ENCODE assay signal across 12 cellular contexts in the genomic region with DNA sequence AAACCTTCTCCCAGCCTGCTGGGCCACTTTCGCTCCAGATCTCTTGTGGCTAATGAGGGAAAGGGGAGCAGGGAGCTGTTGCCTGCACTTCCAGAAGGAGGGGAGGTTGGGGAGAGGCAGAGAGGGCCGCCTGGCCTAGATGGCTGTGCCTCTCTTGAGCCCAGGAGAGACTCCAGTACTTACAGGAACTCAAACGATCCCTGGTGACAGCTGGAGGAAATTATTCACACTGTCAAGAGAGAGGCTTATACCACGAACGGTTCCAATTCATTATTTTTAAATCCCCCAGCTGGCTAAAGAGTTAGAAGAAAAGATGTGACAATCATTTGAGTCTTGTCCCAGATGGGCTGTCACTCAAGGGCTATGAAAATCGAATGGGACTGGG.
DNase-seq lines count a peak whose midpoint lies in the region; ATAC-seq and TF ChIP-seq lines count a peak whose summit lies in the region.
"Had no signal": no experiment of that assay in that cellular context is flagged by ENCODE, and none has a peak within 500 bp of the region (broad histone marks: within the 10 kb centered on the region; RNA-seq: fewer than 3 reads in every experiment).

No MANE protein-coding gene starts in this region.

- no peak for TF ChIP-seq CTCF in thyroid gland (IDR thresholded peaks at IDR 0.05)

- H2BK120ac ChIP-seq in mesenchymal stem cell (ENCODE audit: low read depth, low read length) = no peak overlapping the region

- no peak overlapping the region for H3K23ac ChIP-seq in mesenchymal stem cell (ENCODE audit: low read length in 2 of 2)

- TF ChIP-seq POLR2A in thyroid gland (IDR thresholded peaks at IDR 0.05) = no peak

- peaks cover 18% of the 10 kb centered on the region for H3K4me1 ChIP-seq in mesenchymal stem cell (ENCODE audit: control insufficient read depth, insufficient read depth, low read depth, low read length)
- peaks cover 0 to 24% of the 10 kb centered on the region in 2 donors for H3K4me1 ChIP-seq in thyroid gland

- H2AK5ac ChIP-seq in mesenchymal stem cell (ENCODE audit: low read length, severe bottlenecking) = no peak overlapping the region

- intact Hi-C loops in thyroid gland (cut with DNase I) = no loop called here

- H2BK5ac ChIP-seq in mesenchymal stem cell (ENCODE audit: low read depth, low read length, poor library complexity, severe bottlenecking) = no peak overlapping the region

- H3K9me3 ChIP-seq in mesenchymal stem cell (ENCODE audit: control insufficient read depth, low read length) = no peaks in the 10 kb centered on the region
- no peaks in the 10 kb centered on the region for H3K9me3 ChIP-seq in thyroid gland

- 75% methylated on average over 2 of the region's 6 CpGs for WGBS in mesenchymal stem cell
- 43 to 55% methylated on average over 6 of the region's 6 CpGs for WGBS in thyroid gland, 2 donors

- no peak overlapping the region for H3K9ac ChIP-seq in mesenchymal stem cell (ENCODE audit: low read length)

- H3K4me2 ChIP-seq in mesenchymal stem cell (ENCODE audit: low read length, poor library complexity, severe bottlenecking) = no peak overlapping the region

- DNase-seq in NCI-H2171 treated with DMSO at 0.1 percent for 48 hours (lab: John Stamatoyannopoulos, UW) = peak; percentile 48
- DNase-seq in NCI-H2171 (lab: John Stamatoyannopoulos, UW) = no peak
- DNase-seq in mesenchymal stem cell = no peak
- DNase-seq in thyroid gland = no peak
- DNase-seq in H4 (ENCODE audit: low spot score) = no peak
- DNase-seq: activated CD4-positive, alpha-beta T cell treated with anti-CD3 and anti-CD28 coated beads for 4 hours; NCI-H748 treated with DMSO at 0.1 percent for 48 hours; stimulated activated CD4-positive, alpha-beta T cell treated with anti-CD3 and anti-CD28 coated beads, Interleukin-1b, Interleukin-23, amount 100 ng/mL, for 48 hours had no signal

- H4K91ac ChIP-seq in mesenchymal stem cell (ENCODE audit: low read length) = peak overlapping the region; percentile 25

- H2AFZ ChIP-seq in mesenchymal stem cell (ENCODE audit: low read depth, low read length) = no peak overlapping the region

- H4K8ac ChIP-seq in mesenchymal stem cell (ENCODE audit: low read length) = no peak overlapping the region

- H3K14ac ChIP-seq in mesenchymal stem cell (ENCODE audit: low read length in 2 of 2) = peak overlapping the region in 1 of 2 experiments; percentile 41

- H3K27ac ChIP-seq in angular gyrus (ENCODE audit: low read depth, low read length) (peak overlapping the region; percentile 80), mesenchymal stem cell (ENCODE audit: low read length, poor library complexity, severe bottlenecking) (no peak overlapping the region), thyroid gland (peak overlapping the region in 2 of 3 donors; percentile 15 to 68)
- H3K27ac ChIP-seq: cardiac muscle cell had no signal

- peaks cover 0 to 3% of the 10 kb centered on the region in 2 experiments for H3K36me3 ChIP-seq in mesenchymal stem cell (ENCODE audit: control insufficient read depth in 1 of 2, insufficient read depth in 2 of 2, low read depth in 1 of 2, low read length in 2 of 2)
- no peaks in the 10 kb centered on the region for H3K36me3 ChIP-seq in thyroid gland
- H3K36me3 ChIP-seq: cardiac muscle cell had no signal

- H3K18ac ChIP-seq in mesenchymal stem cell (ENCODE audit: low read depth in 1 of 2, low read length in 2 of 2) = no peak overlapping the region

- ATAC-seq in GM21619 (IDR thresholded peaks at IDR 0.05; ENCODE audit: unreplicated experiment) (no peak), GM18907 (IDR thresholded peaks at IDR 0.05; ENCODE audit: unreplicated experiment) (no peak)

- H3K79me1 ChIP-seq in mesenchymal stem cell (replicated peaks; ENCODE audit: low read length, poor library complexity, severe bottlenecking) = no peaks in the 10 kb centered on the region

- no peak overlapping the region for H3K4me3 ChIP-seq in mesenchymal stem cell (ENCODE audit: insufficient read depth in 1 of 2, low read depth in 1 of 2, low read length in 2 of 2)
- H3K4me3 ChIP-seq in thyroid gland (replicated peaks in 1 of 3) = no peak overlapping the region
- H3K4me3 ChIP-seq: cardiac muscle cell had no signal

- no peak overlapping the region for H3K4ac ChIP-seq in mesenchymal stem cell (ENCODE audit: low read depth in 1 of 2, low read length in 2 of 2)

- H3K27me3 ChIP-seq in mesenchymal stem cell (ENCODE audit: control insufficient read depth in 1 of 2, insufficient read depth in 1 of 2, low read length in 2 of 2) (peaks cover 0 to 33% of the 10 kb centered on the region in 2 experiments), thyroid gland (no peaks in the 10 kb centered on the region)
- H3K27me3 ChIP-seq: cardiac muscle cell had no signal

- no peak overlapping the region for H2BK15ac ChIP-seq in mesenchymal stem cell (ENCODE audit: low read depth, poor library complexity, severe bottlenecking)

- H2BK12ac ChIP-seq in mesenchymal stem cell (ENCODE audit: low read length in 2 of 2) = no peak overlapping the region
